In genomic region chr11:91761406-91762027, GRCh38 we compare ENCODE assay signal across 16 cellular contexts.
DNase-seq lines count a peak whose midpoint lies in the region; ATAC-seq and TF ChIP-seq lines count a peak whose summit lies in the region.
"Had no signal": no experiment of that assay in that cellular context is flagged by ENCODE, and none has a peak within 500 bp of the region (broad histone marks: within the 10 kb centered on the region; RNA-seq: fewer than 3 reads in every experiment).

No MANE protein-coding gene starts in this region.

- no peak overlapping the region for H2AK5ac ChIP-seq in H9 (ENCODE audit: insufficient read length, low read length)

- H3K4me1 ChIP-seq in H9 (ENCODE audit: insufficient read depth, low read length) (no peaks in the 10 kb centered on the region), smooth muscle cell (ENCODE audit: low read depth) (peaks cover 7% of the 10 kb centered on the region), Karpas-422 (ENCODE audit: low read length) (no peaks in the 10 kb centered on the region)

- H4K8ac ChIP-seq in H9 (replicated peaks; ENCODE audit: insufficient read length, low read depth, low read length): no peak overlapping the region

- no peaks in the 10 kb centered on the region for H3K9me3 Mint-ChIP-seq in H9

- H3K27me3 Mint-ChIP-seq in H9 (ENCODE audit: low read depth): no peaks in the 10 kb centered on the region
- H3K27me3 Mint-ChIP-seq: B cell; CD4-positive, alpha-beta T cell had no signal

- H2BK12ac ChIP-seq in H9 (ENCODE audit: insufficient read length, low read depth, low read length): no peak overlapping the region

- peak overlapping the region in 2 of 3 experiments; percentile 45 to 71; a peak in 3 of 7 replicates for H3K27ac Mint-ChIP-seq in H9
- H3K27ac Mint-ChIP-seq: B cell; CD4-positive, alpha-beta T cell had no signal

- no peaks in the 10 kb centered on the region for H3K36me3 Mint-ChIP-seq in H9 (ENCODE audit: insufficient read depth in 1 of 3, low read depth in 3 of 3)

- H4K91ac ChIP-seq in H9 (ENCODE audit: insufficient read length, low read depth, low read length): no peak overlapping the region

- H3K79me1 ChIP-seq in H9 (ENCODE audit: insufficient read depth, low read depth, low read length, poor library complexity, severe bottlenecking): no peaks in the 10 kb centered on the region

- DNase-seq in H9: no peak
- DNase-seq in NCI-H69 (lab: John Stamatoyannopoulos, UW): peak; percentile 98
- peak; percentile 10 for DNase-seq in iPS-NIHi7 (ENCODE audit: extremely low spot score)
- no peak for DNase-seq in smooth muscle cell (lab: John Stamatoyannopoulos, UW; ENCODE audit: unreplicated experiment)
- no peak for DNase-seq in Karpas-422
- DNase-seq in omental fat pad (ENCODE audit: low spot score): no peak
- DNase-seq in inferior parietal cortex (ENCODE audit: extremely low spot score): no peak
- DNase-seq: CD4-positive, alpha-beta T cell; DMS79; MV-4-11; NCI-H187 treated with DMSO at 0.1 percent for 48 hours; NCI-H510A treated with DMSO at 0.1 percent for 48 hours; RPMI8226; SW 1271 had no signal

- H4K5ac ChIP-seq in H9 (ENCODE audit: insufficient read length, low read depth, low read length): no peak overlapping the region

- no peak overlapping the region for H3K9ac ChIP-seq in H9 (ENCODE audit: extremely low read depth, insufficient read length, low read length)
- H3K9ac ChIP-seq in smooth muscle cell (ENCODE audit: low read depth): no peak overlapping the region
- H3K9ac ChIP-seq in Karpas-422 (ENCODE audit: low read length): no peak overlapping the region

- no peak overlapping the region for H3K4ac ChIP-seq in H9 (ENCODE audit: low read depth, low read length)

- H3K36me3 ChIP-seq in smooth muscle cell (ENCODE audit: low read depth) (no peaks in the 10 kb centered on the region), Karpas-422 (ENCODE audit: insufficient read depth, low read length) (no peaks in the 10 kb centered on the region)

- TF ChIP-seq CTCF in H9 (conservative IDR thresholded peaks at IDR 0.05): no peak
- no peak for TF ChIP-seq CTCF in smooth muscle cell (IDR thresholded peaks at IDR 0.05; ENCODE audit: borderline replicate concordance, insufficient read depth, poor library complexity, severe bottlenecking)
- no peak for TF ChIP-seq CTCF in omental fat pad (IDR thresholded peaks at IDR 0.05)

- H3K79me2 ChIP-seq in H9 (ENCODE audit: insufficient read depth, low read length) (no peaks in the 10 kb centered on the region), smooth muscle cell (ENCODE audit: low read depth) (no peaks in the 10 kb centered on the region), Karpas-422 (ENCODE audit: low read length) (no peaks in the 10 kb centered on the region)

- no peak overlapping the region for H3K23ac ChIP-seq in H9 (ENCODE audit: insufficient read length, low read depth, low read length)

- no peak overlapping the region for H2BK5ac ChIP-seq in H9 (ENCODE audit: insufficient read length, low read length)

- H4K20me1 ChIP-seq in H9 (ENCODE audit: control insufficient read depth, insufficient read depth, insufficient read length): no peaks in the 10 kb centered on the region
- no peaks in the 10 kb centered on the region for H4K20me1 ChIP-seq in smooth muscle cell (ENCODE audit: low read depth)
- no peaks in the 10 kb centered on the region for H4K20me1 ChIP-seq in Karpas-422 (ENCODE audit: insufficient read depth, low read depth, low read length)

- ATAC-seq in omental fat pad (ENCODE audit: low FRiP score): no peak

- H3K9me3 ChIP-seq in H9 (ENCODE audit: control insufficient read depth, low read depth, low read length) (no peaks in the 10 kb centered on the region), smooth muscle cell (replicated peaks; ENCODE audit: low read depth) (no peaks in the 10 kb centered on the region), Karpas-422 (ENCODE audit: low read length) (peaks cover 86% of the 10 kb centered on the region)

- no peaks in the 10 kb centered on the region for H3F3A ChIP-seq in smooth muscle cell (ENCODE audit: low read depth)

- H3K27ac ChIP-seq in H9 (ENCODE audit: insufficient read length, low read depth, low read length): no peak overlapping the region
- H3K27ac ChIP-seq in smooth muscle cell (ENCODE audit: low read depth): no peak overlapping the region
- no peak overlapping the region for H3K27ac ChIP-seq in Karpas-422 (ENCODE audit: low read length)
- H3K27ac ChIP-seq: HL-60 had no signal

- H3K23me2 ChIP-seq in H9 (ENCODE audit: insufficient read length, low read depth, low read length, poor library complexity, severe bottlenecking): no peaks in the 10 kb centered on the region

- H2BK20ac ChIP-seq in H9 (ENCODE audit: low read depth, low read length, poor library complexity, severe bottlenecking): no peak overlapping the region

- H3K4me2 ChIP-seq in H9 (ENCODE audit: insufficient read depth, insufficient read length, low read length) (no peak overlapping the region), smooth muscle cell (no peak overlapping the region), Karpas-422 (ENCODE audit: low read depth, low read length, poor library complexity, severe bottlenecking) (no peak overlapping the region)

- no peak overlapping the region for H2BK15ac ChIP-seq in H9 (ENCODE audit: low read depth, low read length)

- H3K4me3 ChIP-seq in smooth muscle cell (no peak overlapping the region), Karpas-422 (ENCODE audit: low read length) (no peak overlapping the region)

- no peak overlapping the region for H3K18ac ChIP-seq in H9 (ENCODE audit: insufficient read length, low read depth, low read length)

- no CpG with 5 or more reads among the region's 3 CpGs for WGBS in H9 (ENCODE audit: extremely low coverage, insufficient read length, low lambda C conversion rate)
- 22% methylated on average over 3 of the region's 3 CpGs for WGBS in smooth muscle cell (ENCODE audit: low lambda C conversion rate)

- H3K4me3 Mint-ChIP-seq in H9: no peak overlapping the region
- H3K4me3 Mint-ChIP-seq: B cell; CD4-positive, alpha-beta T cell had no signal

- H3K27me3 ChIP-seq in H9 (ENCODE audit: insufficient read depth, low read length) (no peaks in the 10 kb centered on the region), smooth muscle cell (ENCODE audit: low read depth) (no peaks in the 10 kb centered on the region), Karpas-422 (ENCODE audit: low read length) (no peaks in the 10 kb centered on the region)

- H3K56ac ChIP-seq in H9 (ENCODE audit: insufficient read length, low read depth, low read length): no peak overlapping the region

- peaks cover 11 to 16% of the 10 kb centered on the region in 2 experiments for H3K4me1 Mint-ChIP-seq in H9
- H3K4me1 Mint-ChIP-seq: B cell had no signal

- H3K9me2 ChIP-seq in Karpas-422 (replicated peaks; ENCODE audit: insufficient read depth, low read length): no peaks in the 10 kb centered on the region

- H3K14ac ChIP-seq in H9 (ENCODE audit: insufficient read depth, low read length): no peak overlapping the region

- no peak overlapping the region for H2BK120ac ChIP-seq in H9 (ENCODE audit: low read depth, low read length, poor library complexity, severe bottlenecking)

- no peak overlapping the region for H3T11ph ChIP-seq in H9 (ENCODE audit: low read length)

- H2AFZ ChIP-seq in H9 (ENCODE audit: low read length) (no peak overlapping the region), smooth muscle cell (ENCODE audit: low read depth) (peak overlapping the region; percentile 50), Karpas-422 (ENCODE audit: low read length) (no peak overlapping the region)

Comparison
In these comparisons a context has a peak if more than half of its experiments do, and no peak if none do; other contexts are left out.
1. DNase-seq: peak in NCI-H69 (single experiment) and iPS-NIHi7 (single experiment); none in H9 (single experiment), smooth muscle cell (single experiment), Karpas-422 (single experiment), omental fat pad (single experiment) and inferior parietal cortex (single experiment).